In genomic region chr6:34044945-34045595, GRCh38 we compare ENCODE assay signal across 16 cellular contexts.
A peak's percentile ranks its signal among the peaks of the same experiment; 100 is the strongest.
DNase-seq lines count a peak whose midpoint lies in the region; ATAC-seq and TF ChIP-seq lines count a peak whose summit lies in the region.
"Had no signal": no experiment of that assay in that cellular context is flagged by ENCODE, and none has a peak within 500 bp of the region (broad histone marks: within the 10 kb centered on the region; RNA-seq: fewer than 3 reads in every experiment).

No MANE protein-coding gene starts in this region.

- H3K23ac ChIP-seq in neuronal stem cell (ENCODE audit: low read depth, low read length, poor library complexity) = peak overlapping the region; percentile 70

- peak overlapping the region; percentile 71 for H2AK5ac ChIP-seq in neuronal stem cell (ENCODE audit: low read depth, low read length)

- H3K79me1 ChIP-seq in neuronal stem cell (ENCODE audit: low read depth, low read length) = no peaks in the 10 kb centered on the region

- no peaks in the 10 kb centered on the region for H4K20me1 ChIP-seq in Loucy (ENCODE audit: insufficient read depth, low read length, poor library complexity, severe bottlenecking)

- H3K4me3 ChIP-seq in Loucy (ENCODE audit: low read length, poor library complexity, severe bottlenecking) (peak overlapping the region; percentile 10), neuronal stem cell (ENCODE audit: low read length in 2 of 2) (no peak overlapping the region)
- H3K4me3 ChIP-seq: K562, sigmoid colon, transverse colon had no signal

- H2BK15ac ChIP-seq in neuronal stem cell (ENCODE audit: low read length) = no peak overlapping the region

- H3K18ac ChIP-seq in neuronal stem cell (ENCODE audit: low read length) = peak overlapping the region; percentile 65

- no peaks in the 10 kb centered on the region for H3F3A ChIP-seq in Loucy (ENCODE audit: low read depth)

- H2BK5ac ChIP-seq in neuronal stem cell (ENCODE audit: low read length) = no peak overlapping the region

- no peak for TF ChIP-seq CTCF in Loucy (conservative IDR thresholded peaks at IDR 0.05; ENCODE audit: low read length)

- no CpG with 5 or more reads among the region's 13 CpGs for WGBS in neuronal stem cell (ENCODE audit: extremely low coverage in 2 of 2, insufficient read length in 2 of 2, insufficient replicate concordance in 1 of 2), 2 donors

- H3K14ac ChIP-seq in neuronal stem cell (ENCODE audit: low read length) = peak overlapping the region; percentile 51

- H3K27me3 ChIP-seq in Loucy (ENCODE audit: insufficient read depth, low read length, poor library complexity, severe bottlenecking) (no peaks in the 10 kb centered on the region), neuronal stem cell (ENCODE audit: control insufficient read depth in 3 of 3, insufficient read depth in 3 of 3, low read depth in 1 of 3, low read length in 3 of 3) (no peaks in the 10 kb centered on the region)
- H3K27me3 ChIP-seq: transverse colon had no signal

- no peak overlapping the region for H4K91ac ChIP-seq in neuronal stem cell (ENCODE audit: low read depth, low read length, poor library complexity)

- no peaks in the 10 kb centered on the region for H3K9me3 ChIP-seq in Loucy (ENCODE audit: insufficient read depth, low read depth, low read length)
- H3K9me3 ChIP-seq in neuronal stem cell (replicated peaks in 1 of 2; ENCODE audit: control insufficient read depth in 2 of 2, insufficient read depth in 1 of 2, low read depth in 1 of 2, low read length in 2 of 2) = no peaks in the 10 kb centered on the region
- H3K9me3 ChIP-seq: sigmoid colon, transverse colon had no signal

- H3K4me2 ChIP-seq in Loucy (ENCODE audit: low read depth, low read length, poor library complexity, severe bottlenecking) (peak overlapping the region; percentile 56), neuronal stem cell (ENCODE audit: insufficient read depth, low read length, poor library complexity, severe bottlenecking) (no peak overlapping the region)

- H3K79me2 ChIP-seq in Loucy (ENCODE audit: insufficient read depth, low read length) = no peaks in the 10 kb centered on the region

- H4K8ac ChIP-seq in neuronal stem cell (ENCODE audit: low read depth, low read length) = peak overlapping the region; percentile 58

- H3K27ac ChIP-seq in caudate nucleus (ENCODE audit: low read depth, low read length) (peak overlapping the region; percentile 48), neuronal stem cell (replicated peaks; ENCODE audit: low read length) (no peak overlapping the region)
- H3K27ac ChIP-seq: sigmoid colon, transverse colon had no signal

- H3K9ac ChIP-seq in Loucy (ENCODE audit: low read depth, low read length, poor library complexity, severe bottlenecking) (peak overlapping the region; percentile 23), neuronal stem cell (ENCODE audit: low read depth, low read length, poor library complexity) (peak overlapping the region; percentile 47)

- H3K9me2 ChIP-seq in Loucy (replicated peaks; ENCODE audit: low read depth, low read length) = no peaks in the 10 kb centered on the region

- no peak for ATAC-seq in GM19324 (IDR thresholded peaks at IDR 0.05; ENCODE audit: low FRiP score, unreplicated experiment)
- ATAC-seq: K562 had no signal

- H3K36me3 ChIP-seq in Loucy (ENCODE audit: insufficient read depth, low read length) = no peaks in the 10 kb centered on the region
- no peaks in the 10 kb centered on the region for H3K36me3 ChIP-seq in neuronal stem cell (replicated peaks in 1 of 2; ENCODE audit: control insufficient read depth in 2 of 2, insufficient read depth in 2 of 2, low read length in 2 of 2)
- H3K36me3 ChIP-seq: sigmoid colon, transverse colon had no signal

- H2AFZ ChIP-seq in Loucy (ENCODE audit: low read length) (no peak overlapping the region), neuronal stem cell (ENCODE audit: low read length) (no peak overlapping the region)

- H3K4me1 ChIP-seq in Loucy (ENCODE audit: insufficient read depth, low read length, poor library complexity, severe bottlenecking) = peaks cover 26% of the 10 kb centered on the region
- peaks cover 0 to 15% of the 10 kb centered on the region in 2 donors for H3K4me1 ChIP-seq in neuronal stem cell (ENCODE audit: control insufficient read depth in 2 of 2, insufficient read depth in 1 of 2, low read depth in 1 of 2, low read length in 2 of 2)
- H3K4me1 ChIP-seq: sigmoid colon, transverse colon had no signal

- no peak overlapping the region for H2BK12ac ChIP-seq in neuronal stem cell (ENCODE audit: low read length)

- H2BK120ac ChIP-seq in neuronal stem cell (ENCODE audit: low read depth, low read length) = no peak overlapping the region

- DNase-seq in activated CD4-positive, alpha-beta T cell treated with anti-CD3 and anti-CD28 coated beads for 48 hours = peak; percentile 13
- DNase-seq in activated CD4-positive, alpha-beta T cell treated with anti-CD3 and anti-CD28 coated beads, Interleukin-2, amount 50 U/mL, for 1 hour = no peak
- peak in 45 of 61 donors; percentile 5 to 87 (median 49) for DNase-seq in caudate nucleus (lab: John Stamatoyannopoulos, UW)
- no peak for DNase-seq in neuronal stem cell (ENCODE audit: low spot score)
- no peak for DNase-seq in GF-D8 (lab: John Stamatoyannopoulos, UW)
- no peak for DNase-seq in GM19238 (ENCODE audit: insufficient read length, low spot score)
- DNase-seq: glutamatergic neuron; mammary epithelial cell; NCI-H226; Right ventricle myocardium superior; sigmoid colon; stimulated activated CD4-positive, alpha-beta T cell treated with anti-CD3 and anti-CD28 coated beads, Interleukin-4, amount 100 ng/mL, for 1 hour; transverse colon had no signal

- H3K4ac ChIP-seq in neuronal stem cell (ENCODE audit: low read length) = no peak overlapping the region

Comparison
In these comparisons a context has a peak if more than half of its experiments do, and no peak if none do; other contexts are left out.
1. DNase-seq: peak in activated CD4-positive, alpha-beta T cell treated with anti-CD3 and anti-CD28 coated beads for 48 hours (single experiment) and caudate nucleus (45 of 61); none in activated CD4-positive, alpha-beta T cell treated with anti-CD3 and anti-CD28 coated beads, Interleukin-2, amount 50 U/mL, for 1 hour (single experiment), neuronal stem cell (single experiment), GF-D8 (single experiment) and GM19238 (single experiment).